In the genomic region with DNA sequence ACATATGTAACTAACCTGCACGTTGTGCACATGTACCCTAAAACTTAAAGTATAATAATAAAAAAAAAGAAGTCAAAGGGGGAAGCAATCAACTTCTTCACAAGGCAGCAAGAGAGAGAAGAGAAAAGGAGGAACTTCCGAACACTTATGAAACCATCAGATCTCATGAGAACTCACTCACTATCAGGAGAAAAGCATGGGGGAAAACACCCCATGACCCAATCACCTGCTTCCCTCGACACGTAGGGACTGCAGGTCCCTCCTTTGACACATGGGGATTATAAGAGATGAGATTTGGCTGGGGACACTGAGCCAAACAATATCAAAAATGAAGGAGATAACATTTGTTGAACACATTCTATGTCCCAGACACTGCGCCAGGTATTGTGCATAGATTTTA, we compare ENCODE assay signal across 23 cellular contexts.
DNase-seq lines count a peak whose midpoint lies in the region; ATAC-seq and TF ChIP-seq lines count a peak whose summit lies in the region.
"Had no signal": no experiment of that assay in that cellular context is flagged by ENCODE, and none has a peak within 500 bp of the region (broad histone marks: within the 10 kb centered on the region; RNA-seq: fewer than 3 reads in every experiment).

No MANE protein-coding gene starts in this region.

- H3K27me3 Mint-ChIP-seq in CD14-positive monocyte (ENCODE audit: low read depth in 3 of 3) (peaks cover 0 to 4% (median 0%) of the 10 kb centered on the region in 3 donors), naive B cell (peaks cover 0 to 5% (median 0%) of the 10 kb centered on the region in 3 donors)

- H3K36me3 Mint-ChIP-seq in CD14-positive monocyte (no peaks in the 10 kb centered on the region), naive B cell (no peaks in the 10 kb centered on the region)
- H3K36me3 Mint-ChIP-seq: CD8-positive, alpha-beta memory T cell had no signal

- intact Hi-C loops in CD14-positive monocyte (cut with micrococcal nuclease), result no loop called here
- intact Hi-C loops in aorta (cut with DNase I), result no loop called here

- no peaks in the 10 kb centered on the region for H3K27me3 ChIP-seq in aorta (ENCODE audit: control insufficient read depth in 1 of 2, insufficient read depth in 2 of 2, low read length in 1 of 2)
- H3K27me3 ChIP-seq: BLaER1 treated with 17β-estradiol and CSF1 and Interleukin-3, amounts not matched to agents 10 nM and 100 nM had no signal

- WGBS in aorta, 2 donors, result 85 to 91% methylated on average over 5 of the region's 5 CpGs

- ATAC-seq in naive B cell (ENCODE audit: low read depth in 2 of 2) (peak; percentile 40 to 88), aorta (ENCODE audit: low FRiP score) (no peak)
- ATAC-seq: PC-3 had no signal

- peaks cover 0 to 2% (median 0%) of the 10 kb centered on the region in 7 donors for H3K9me3 Mint-ChIP-seq in CD14-positive monocyte
- no peaks in the 10 kb centered on the region for H3K9me3 Mint-ChIP-seq in naive B cell

- peak; percentile 60 for DNase-seq in CD14-positive monocyte (ENCODE audit: low spot score)
- peak; percentile 17 to 78 for DNase-seq in NOMO-1 (lab: John Stamatoyannopoulos, UW; ENCODE audit: unreplicated experiment in 2 of 2)
- peak; percentile 69 for DNase-seq in SKM-1 treated with dmso at 0.1 percent for 144 hours (lab: John Stamatoyannopoulos, UW; ENCODE audit: unreplicated experiment)
- DNase-seq in naive B cell, result no peak
- no peak for DNase-seq in effector CD4-positive, alpha-beta T cell
- DNase-seq in aorta, result no peak
- DNase-seq in activated CD8-positive, alpha-beta memory T cell treated with anti-CD3 and anti-CD28 coated beads, Interleukin-2, amount 50 U/mL, for 48 hours, result no peak
- DNase-seq in iPS-NIHi7 (ENCODE audit: extremely low spot score), result no peak
- DNase-seq: 8988T; Calu3; CD8-positive, alpha-beta memory T cell; DMS153; IMR-90; NCI-H1417 treated with DMSO at 0.1 percent for 48 hours; NCI-H1930; NCI-H510A treated with DMSO at 0.1 percent for 48 hours; NCI-H748 treated with DMSO at 0.1 percent for 48 hours; PC-3; RPMI8226; SHP77; SK-N-SH had no signal

- H3K4me1 Mint-ChIP-seq in CD14-positive monocyte (peaks cover 24% of the 10 kb centered on the region), naive B cell (peaks cover 13 to 21% (median 16%) of the 10 kb centered on the region in 3 donors)
- H3K4me1 Mint-ChIP-seq: CD8-positive, alpha-beta memory T cell had no signal

- H3K27ac ChIP-seq in aorta (ENCODE audit: low read depth in 1 of 2, low read length in 2 of 2), result no peak overlapping the region
- H3K27ac ChIP-seq: KMS-11 had no signal

- H3K9me3 ChIP-seq in aorta (ENCODE audit: control insufficient read depth, low read length), result no peaks in the 10 kb centered on the region
- H3K9me3 ChIP-seq: BLaER1 treated with 17β-estradiol and CSF1 and Interleukin-3, amounts not matched to agents 10 nM and 100 nM; SK-N-SH had no signal

- H3K4me1 ChIP-seq in aorta (ENCODE audit: control insufficient read depth in 1 of 2, insufficient read depth in 2 of 2, low read length in 2 of 2), result no peaks in the 10 kb centered on the region

- TF ChIP-seq CTCF in CD14-positive monocyte (IDR thresholded peaks at IDR 0.05), result no peak

- peak overlapping the region; percentile 66 to 93 (median 83) for H3K27ac Mint-ChIP-seq in CD14-positive monocyte
- peak overlapping the region in 1 of 6 donors; percentile 19 for H3K27ac Mint-ChIP-seq in naive B cell
- H3K27ac Mint-ChIP-seq: CD8-positive, alpha-beta memory T cell had no signal

- H3K36me3 ChIP-seq in aorta (ENCODE audit: control insufficient read depth in 1 of 2, insufficient read depth in 2 of 2, low read length in 1 of 2), result no peaks in the 10 kb centered on the region
- H3K36me3 ChIP-seq: BLaER1 treated with 17β-estradiol and CSF1 and Interleukin-3, amounts not matched to agents 10 nM and 100 nM had no signal

- H3K4me3 ChIP-seq in aorta (ENCODE audit: low read length in 2 of 2), result no peak overlapping the region
- H3K4me3 ChIP-seq: BLaER1 treated with 17β-estradiol and CSF1 and Interleukin-3, amounts not matched to agents 10 nM and 100 nM had no signal

- H3K4me3 Mint-ChIP-seq in CD14-positive monocyte, result peak overlapping the region in 1 of 2 donors; percentile 68
- no peak overlapping the region for H3K4me3 Mint-ChIP-seq in naive B cell
- H3K4me3 Mint-ChIP-seq: CD8-positive, alpha-beta memory T cell had no signal

Comparison
In these comparisons a context has a peak if more than half of its experiments do, and no peak if none do; other contexts are left out.
1. DNase-seq: peak in CD14-positive monocyte (single experiment), NOMO-1 (2 of 2) and SKM-1 treated with dmso at 0.1 percent for 144 hours (single experiment); none in naive B cell (single experiment), effector CD4-positive, alpha-beta T cell (single experiment), aorta (0 of 2), activated CD8-positive, alpha-beta memory T cell treated with anti-CD3 and anti-CD28 coated beads, Interleukin-2, amount 50 U/mL, for 48 hours (single experiment) and iPS-NIHi7 (single experiment).